In genomic region chr1:37691497-37692077, GRCh38 we compare ENCODE assay signal across 8 cellular contexts. TPM values are rescaled to one million over a fixed set of nuclear protein-coding genes. Genes with fewer than 3 reads are reported as not detected.
DNase-seq lines count a peak whose midpoint lies in the region; ATAC-seq lines count a peak whose summit lies in the region.

No MANE protein-coding gene starts in this region.

- 2% methylated on average over 33 to 45 of the region's 45 CpGs for WGBS in GM23248 (ENCODE audit: low coverage in 1 of 2, low lambda C conversion rate in 2 of 2, missing lambda C conversion rate in 2 of 2), 2 experiments

- H3K4me2 ChIP-seq in GM23248 (ENCODE audit: unreplicated experiment), result peak overlapping the region; percentile 75

- no peaks in the 10 kb centered on the region for H3K27me3 ChIP-seq in GM23248 (replicated peaks; ENCODE audit: insufficient read depth)

- H3F3A ChIP-seq in GM23248 (ENCODE audit: insufficient read depth), result peaks cover 11% of the 10 kb centered on the region; the same call in 1 of the 2 replicates

- ATAC-seq in Right ventricle myocardium superior (ENCODE audit: poor library complexity), result peak; percentile 18

- no peaks in the 10 kb centered on the region for H3K27me3 Mint-ChIP-seq in activated naive CD4-positive, alpha-beta T cell treated with anti-CD3 and anti-CD28 coated beads, Interleukin-2, amount 10 ng/mL, durations not matched to agents 7 days and 5 days

- H3K9me3 ChIP-seq in GM23248 (ENCODE audit: low read depth), result no peaks in the 10 kb centered on the region

- peak overlapping the region; percentile 88 for H2AFZ ChIP-seq in GM23248

- in situ Hi-C loops in Caki2 (cut with HindIII; ENCODE audit: low pct_unique_long_range_greater_than_20kb, low sequenced_read_pairs) (no loop called here), GM23248 (cut with MboI) (no loop called here)

- H3K36me3 ChIP-seq in GM23248 (ENCODE audit: low read depth), result no peaks in the 10 kb centered on the region

- peaks cover 24% of the 10 kb centered on the region for H3K36me3 Mint-ChIP-seq in activated naive CD4-positive, alpha-beta T cell treated with anti-CD3 and anti-CD28 coated beads, Interleukin-2, amount 10 ng/mL, durations not matched to agents 7 days and 5 days

- H3K4me3 Mint-ChIP-seq in activated naive CD4-positive, alpha-beta T cell treated with anti-CD3 and anti-CD28 coated beads, Interleukin-2, amount 10 ng/mL, durations not matched to agents 7 days and 5 days, result peak overlapping the region; percentile 94

- H3K4me1 Mint-ChIP-seq in activated naive CD4-positive, alpha-beta T cell treated with anti-CD3 and anti-CD28 coated beads, Interleukin-2, amount 10 ng/mL, durations not matched to agents 7 days and 5 days, result peaks cover 53% of the 10 kb centered on the region

- DNase-seq in Caki2 (ENCODE audit: low read depth) (peak; percentile 38), GM23248 (peak; percentile 86), NCI-H2196 treated with DMSO at 0.1 percent for 48 hours (lab: John Stamatoyannopoulos, UW; ENCODE audit: unreplicated experiment) (peak; percentile 27), Right ventricle myocardium superior (peak; percentile 71), pons (ENCODE audit: low spot score) (peak; percentile 3), A172 (ENCODE audit: low spot score) (no peak), NCI-H1694 (lab: John Stamatoyannopoulos, UW) (no peak)
- peak; percentile 55 for DNase-seq in activated naive CD4-positive, alpha-beta T cell treated with anti-CD3 and anti-CD28 coated beads, Interleukin-2, amount 10 ng/mL, durations not matched to agents 7 days and 5 days

- H3K4me1 ChIP-seq in GM23248 (ENCODE audit: insufficient read depth), result peaks cover 21% of the 10 kb centered on the region

- intact Hi-C loops in Right ventricle myocardium superior (cut with DNase I), result loop anchor here (10.0 kb wide), 1 partner anchor 163 kb away; the partner anchor contains the start of gene MTF1

- no peaks in the 10 kb centered on the region for H4K20me1 ChIP-seq in GM23248 (ENCODE audit: insufficient read depth)

- peak overlapping the region; percentile 85 for H3K4me3 ChIP-seq in GM23248

- CTCF ChIA-PET in activated naive CD4-positive, alpha-beta T cell treated with anti-CD3 and anti-CD28 coated beads, Interleukin-2, amount 10 ng/mL, durations not matched to agents 7 days and 5 days (lab: Charles Lee), result interaction anchor here (1.6 to 1.9 kb wide), 5 partner anchors 10 to 284 kb away, joined by 3 to 10 read pairs (median 3); partner anchors contain the start of gene MTF1

- peak overlapping the region; percentile 86 for H3K9ac ChIP-seq in GM23248

- H3K9me3 Mint-ChIP-seq in activated naive CD4-positive, alpha-beta T cell treated with anti-CD3 and anti-CD28 coated beads, Interleukin-2, amount 10 ng/mL, durations not matched to agents 7 days and 5 days, result no peaks in the 10 kb centered on the region

- H3K27ac Mint-ChIP-seq in activated naive CD4-positive, alpha-beta T cell treated with anti-CD3 and anti-CD28 coated beads, Interleukin-2, amount 10 ng/mL, durations not matched to agents 7 days and 5 days, result peak overlapping the region; percentile 92

- H3K27ac ChIP-seq in GM23248, result peak overlapping the region; percentile 56

- H3K79me2 ChIP-seq in GM23248 (ENCODE audit: insufficient read depth), result peaks cover 71% of the 10 kb centered on the region

- no peaks in the 10 kb centered on the region for H3K9me2 ChIP-seq in GM23248 (ENCODE audit: insufficient read depth)

RNA-seq across cellular contexts. Expression of gene CDCA8, which starts 0.7 kb away (rescaled TPM):
- total RNA-seq in Caki2 (2014; rRNA removed; shearing (Covaris generic); ENCODE audit: low replicate concordance), result 9.8 and 14.5 TPM in 2 replicates
- total RNA-seq in GM23248 (2014; rRNA removed; shearing (Covaris generic)), result 4.4 and 5.7 TPM in 2 replicates
- 15.4 and 16.6 TPM in 2 replicates for polyA plus RNA-seq in GM23248 (2016; fragmentation: Nextera tagmentation; extraction: Ambion mirVana)
- total RNA-seq in Right ventricle myocardium superior, result 0.46 TPM
- total RNA-seq in A172 (2014; rRNA removed; shearing (Covaris generic)), result 16.0 and 22.5 TPM in 2 replicates

RNA-seq across cellular contexts. Expression of gene RSPO1, which starts 56.9 kb away (rescaled TPM):
- total RNA-seq in Caki2 (2014; rRNA removed; shearing (Covaris generic); ENCODE audit: low replicate concordance), result not detected in 2 replicates
- 0.22 TPM in 1 of 2 replicates, not detected in the other for total RNA-seq in GM23248 (2014; rRNA removed; shearing (Covaris generic))
- polyA plus RNA-seq in GM23248 (2016; fragmentation: Nextera tagmentation; extraction: Ambion mirVana), result not detected in 2 replicates
- total RNA-seq in Right ventricle myocardium superior, result not detected
- total RNA-seq in A172 (2014; rRNA removed; shearing (Covaris generic)), result 0.22 TPM in 1 of 2 replicates, not detected in the other

Comparison
In these comparisons a context has a peak if more than half of its experiments do, and no peak if none do; other contexts are left out.
1. DNase-seq: peak in Caki2 (single experiment), GM23248 (single experiment), NCI-H2196 treated with DMSO at 0.1 percent for 48 hours (single experiment), activated naive CD4-positive, alpha-beta T cell treated with anti-CD3 and anti-CD28 coated beads, Interleukin-2, amount 10 ng/mL, durations not matched to agents 7 days and 5 days (single experiment), Right ventricle myocardium superior (single experiment) and pons (single experiment); none in A172 (single experiment) and NCI-H1694 (single experiment).